1 cellular context compared by ENCODE assay signal in the genomic region with DNA sequence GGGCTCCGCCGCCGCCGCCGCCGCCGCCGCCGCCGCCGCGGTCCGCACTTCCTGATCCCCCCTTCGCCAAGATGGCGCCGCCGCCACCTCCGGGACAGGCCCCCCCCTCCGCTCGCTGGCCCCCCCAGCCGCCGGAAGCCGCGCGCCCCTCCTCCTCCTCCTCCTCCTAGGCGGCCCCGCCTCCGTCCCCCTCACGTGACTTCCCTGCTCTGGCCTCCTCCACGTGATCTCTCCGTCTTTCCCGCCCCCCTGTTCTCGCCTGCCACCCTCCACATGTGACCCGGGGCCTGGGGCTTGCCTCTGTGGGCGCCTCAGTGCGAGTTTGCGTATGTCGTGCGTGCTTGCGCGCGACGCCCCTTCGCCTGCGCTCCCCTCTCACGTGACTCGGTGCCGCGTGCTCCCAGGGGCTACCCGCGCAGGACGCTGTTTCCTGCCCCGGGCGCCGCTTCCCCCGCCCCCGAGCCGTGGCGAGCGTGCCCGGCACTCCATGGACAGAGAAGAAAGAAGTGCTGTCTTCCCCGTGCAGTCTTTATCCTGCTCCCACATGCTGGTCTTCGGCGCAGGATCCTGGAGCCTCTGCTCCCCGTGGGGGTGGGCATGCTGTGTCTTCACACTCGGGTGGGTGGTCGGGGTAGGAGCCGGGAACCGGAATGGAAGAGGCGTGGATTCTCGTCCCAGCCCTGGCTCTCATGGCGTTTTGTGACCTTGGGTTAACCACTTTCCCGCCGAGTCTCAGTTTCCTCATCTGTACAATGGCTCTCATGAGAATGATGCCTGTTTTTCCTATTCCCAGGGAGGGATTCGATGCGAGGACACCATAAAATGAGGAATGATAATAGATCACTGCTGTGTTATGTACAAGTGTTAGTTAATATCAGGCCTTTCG.
TF ChIP-seq lines count a peak whose summit lies in the region.

TSS of gene UBE2Q1 (minus strand) at position 53 of the 886 bp plus-strand sequence. CDS start 109 bp downstream, outside the sequence.

TF ChIP-seq in HepG2, 621 proteins besides CTCF, POLR2A, EP300 and RAD21 (continued from another document and continues in another):
- no peak; the same call in 1 of the 2 replicates for TF ChIP-seq HNF1A (IDR thresholded peaks at IDR 0.05; ENCODE audit: low read depth)
- peak; percentile 92 for TF ChIP-seq HNF1A (CRISPR knock-in tag; IDR thresholded peaks at IDR 0.05; ENCODE audit: borderline replicate concordance)
- peak; percentile 97 for TF ChIP-seq ZNF691 (CRISPR knock-in tag; IDR thresholded peaks at IDR 0.05; ENCODE audit: borderline replicate concordance, low read depth)
- TF ChIP-seq SKIL (CRISPR knock-in tag; IDR thresholded peaks at IDR 0.05; ENCODE audit: borderline replicate concordance) = peak; percentile 91
- no peak for TF ChIP-seq HNF4G (IDR thresholded peaks at IDR 0.05; ENCODE audit: borderline replicate concordance, low read depth, low read length)
- TF ChIP-seq HNF4G (CRISPR knock-in tag; IDR thresholded peaks at IDR 0.05; ENCODE audit: borderline replicate concordance, low read depth) = peak; percentile 54; the same call in 1 of the 2 replicates
- TF ChIP-seq GPBP1L1 (CRISPR knock-in tag; IDR thresholded peaks at IDR 0.05) = no peak
- TF ChIP-seq BRD4 (CRISPR knock-in tag; IDR thresholded peaks at IDR 0.05) = peak; percentile 24; the same call in 1 of the 2 replicates
- TF ChIP-seq ZNF639 (CRISPR knock-in tag; conservative IDR thresholded peaks at IDR 0.05) = no peak
- TF ChIP-seq HHEX (CRISPR knock-in tag; IDR thresholded peaks at IDR 0.05) = no peak
- TF ChIP-seq PAXIP1 (CRISPR knock-in tag; conservative IDR thresholded peaks at IDR 0.05) = peak; percentile 74
- TF ChIP-seq THAP8 (CRISPR knock-in tag; IDR thresholded peaks at IDR 0.05; ENCODE audit: borderline replicate concordance) = peak; percentile 100
- TF ChIP-seq THAP11 (CRISPR knock-in tag; IDR thresholded peaks at IDR 0.05) = peak; percentile 87
- TF ChIP-seq ISL2 (CRISPR knock-in tag; IDR thresholded peaks at IDR 0.05) = peak; percentile 81
- TF ChIP-seq ZNF292 (CRISPR knock-in tag; IDR thresholded peaks at IDR 0.05; ENCODE audit: borderline replicate concordance, low read depth) = peak; percentile 14; the same call in 1 of the 2 replicates
- peak; percentile 87 for TF ChIP-seq AHDC1 (CRISPR knock-in tag; IDR thresholded peaks at IDR 0.05; ENCODE audit: borderline replicate concordance)
- TF ChIP-seq KMT2A (CRISPR knock-in tag; IDR thresholded peaks at IDR 0.05) = peak; percentile 54
- TF ChIP-seq SP2 (CRISPR knock-in tag; IDR thresholded peaks at IDR 0.05) = peak; percentile 68
- TF ChIP-seq ZNF343 (CRISPR knock-in tag; IDR thresholded peaks at IDR 0.05) = peak; percentile 98
- TF ChIP-seq ESRRA (CRISPR knock-in tag; IDR thresholded peaks at IDR 0.05; ENCODE audit: low read depth) = peak; percentile 88; the same call in 1 of the 2 replicates
- TF ChIP-seq ZNF44 (CRISPR knock-in tag; IDR thresholded peaks at IDR 0.05) = peak; percentile 65; the same call in 1 of the 2 replicates
- peak; percentile 92 for TF ChIP-seq ZGPAT (CRISPR knock-in tag; IDR thresholded peaks at IDR 0.05)
- TF ChIP-seq TFDP2 (CRISPR knock-in tag; IDR thresholded peaks at IDR 0.05) = peak; percentile 97
